Comparison of ENCODE assay signal across 1 cellular context in the genomic region with DNA sequence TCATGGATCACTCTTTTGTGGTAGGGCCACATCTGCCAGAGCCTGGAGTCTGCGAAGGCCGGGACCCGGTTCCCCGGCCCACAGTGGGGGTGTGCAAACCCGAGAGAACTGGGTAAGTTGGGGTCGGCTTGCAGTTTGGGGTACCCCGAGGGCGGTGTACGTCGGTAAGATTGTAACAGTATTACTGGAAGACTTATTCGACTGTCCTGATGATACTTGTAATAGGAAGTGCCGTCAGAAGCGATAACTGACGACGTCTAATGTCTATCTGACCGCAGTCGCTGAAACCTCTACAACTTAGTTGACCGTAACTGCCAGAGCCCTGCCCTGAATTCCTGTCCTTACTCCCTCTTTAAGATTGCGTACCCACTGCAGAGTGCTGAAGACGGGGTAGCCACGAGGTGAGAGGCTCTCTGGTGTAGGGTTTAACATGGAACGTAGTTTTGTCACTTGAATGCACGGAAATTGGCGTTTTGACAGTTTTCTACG.
A peak's percentile ranks its signal among the peaks of the same experiment; 100 is the strongest.
TF ChIP-seq lines count a peak whose summit lies in the region.

No MANE protein-coding gene starts in this region.

TF ChIP-seq in K562, 482 proteins besides CTCF, POLR2A, EP300 and RAD21 (continued from another document):
- TF ChIP-seq SMARCE1 (IDR thresholded peaks at IDR 0.05) = no peak
- no peak for TF ChIP-seq MIER1 (IDR thresholded peaks at IDR 0.05; ENCODE audit: low read depth)
- TF ChIP-seq, protein P1, sequence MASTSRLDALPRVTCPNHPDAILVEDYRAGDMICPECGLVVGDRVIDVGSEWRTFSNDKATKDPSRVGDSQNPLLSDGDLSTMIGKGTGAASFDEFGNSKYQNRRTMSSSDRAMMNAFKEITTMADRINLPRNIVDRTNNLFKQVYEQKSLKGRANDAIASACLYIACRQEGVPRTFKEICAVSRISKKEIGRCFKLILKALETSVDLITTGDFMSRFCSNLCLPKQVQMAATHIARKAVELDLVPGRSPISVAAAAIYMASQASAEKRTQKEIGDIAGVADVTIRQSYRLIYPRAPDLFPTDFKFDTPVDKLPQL (IDR thresholded peaks at IDR 0.05; ENCODE audit: extremely low read depth, insufficient read length) = no peak
- TF ChIP-seq DNMT1 (IDR thresholded peaks at IDR 0.05) = no peak
- TF ChIP-seq, protein P2, sequence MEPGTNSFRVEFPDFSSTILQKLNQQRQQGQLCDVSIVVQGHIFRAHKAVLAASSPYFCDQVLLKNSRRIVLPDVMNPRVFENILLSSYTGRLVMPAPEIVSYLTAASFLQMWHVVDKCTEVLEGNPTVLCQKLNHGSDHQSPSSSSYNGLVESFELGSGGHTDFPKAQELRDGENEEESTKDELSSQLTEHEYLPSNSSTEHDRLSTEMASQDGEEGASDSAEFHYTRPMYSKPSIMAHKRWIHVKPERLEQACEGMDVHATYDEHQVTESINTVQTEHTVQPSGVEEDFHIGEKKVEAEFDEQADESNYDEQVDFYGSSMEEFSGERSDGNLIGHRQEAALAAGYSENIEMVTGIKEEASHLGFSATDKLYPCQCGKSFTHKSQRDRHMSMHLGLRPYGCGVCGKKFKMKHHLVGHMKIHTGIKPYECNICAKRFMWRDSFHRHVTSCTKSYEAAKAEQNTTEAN (CRISPR knock-in tag; IDR thresholded peaks at IDR 0.05) = no peak
- no peak for TF ChIP-seq ILF3 (IDR thresholded peaks at IDR 0.05; ENCODE audit: borderline replicate concordance)
- no peak for TF ChIP-seq SNRNP70 (optimal IDR thresholded peaks at IDR 0.05; ENCODE audit: low read depth, low read length)
- TF ChIP-seq HSF4 (CRISPR knock-in tag; IDR thresholded peaks at IDR 0.05; ENCODE audit: borderline replicate concordance) = no peak
- TF ChIP-seq TFAM (CRISPR knock-in tag; conservative IDR thresholded peaks at IDR 0.05) = no peak
- no peak for TF ChIP-seq TCF7L2 (IDR thresholded peaks at IDR 0.05; ENCODE audit: low read depth, low read length)
- no peak for TF ChIP-seq YBX1 (IDR thresholded peaks at IDR 0.05)
- TF ChIP-seq, protein P3, sequence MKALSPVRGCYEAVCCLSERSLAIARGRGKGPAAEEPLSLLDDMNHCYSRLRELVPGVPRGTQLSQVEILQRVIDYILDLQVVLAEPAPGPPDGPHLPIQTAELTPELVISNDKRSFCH (CRISPR knock-in tag; IDR thresholded peaks at IDR 0.05) = no peak
- TF ChIP-seq, protein P3 (tag; IDR thresholded peaks at IDR 0.05) = 0 out of 2 replicates have a peak, but pooled peaks have one; percentile 94
- peak; percentile 13 for TF ChIP-seq FIP1L1 (IDR thresholded peaks at IDR 0.05; ENCODE audit: low read depth, low read length, poor library complexity, severe bottlenecking)
- TF ChIP-seq TEAD1 (CRISPR knock-in tag; IDR thresholded peaks at IDR 0.05) = no peak
- no peak for TF ChIP-seq ZNF316 (IDR thresholded peaks at IDR 0.05)
- peak; percentile 16; the same call in 1 of the 2 replicates for TF ChIP-seq HNRNPUL1 (IDR thresholded peaks at IDR 0.05; ENCODE audit: low read length)
